ENCODE assay signal across 2 cellular contexts in the genomic region with DNA sequence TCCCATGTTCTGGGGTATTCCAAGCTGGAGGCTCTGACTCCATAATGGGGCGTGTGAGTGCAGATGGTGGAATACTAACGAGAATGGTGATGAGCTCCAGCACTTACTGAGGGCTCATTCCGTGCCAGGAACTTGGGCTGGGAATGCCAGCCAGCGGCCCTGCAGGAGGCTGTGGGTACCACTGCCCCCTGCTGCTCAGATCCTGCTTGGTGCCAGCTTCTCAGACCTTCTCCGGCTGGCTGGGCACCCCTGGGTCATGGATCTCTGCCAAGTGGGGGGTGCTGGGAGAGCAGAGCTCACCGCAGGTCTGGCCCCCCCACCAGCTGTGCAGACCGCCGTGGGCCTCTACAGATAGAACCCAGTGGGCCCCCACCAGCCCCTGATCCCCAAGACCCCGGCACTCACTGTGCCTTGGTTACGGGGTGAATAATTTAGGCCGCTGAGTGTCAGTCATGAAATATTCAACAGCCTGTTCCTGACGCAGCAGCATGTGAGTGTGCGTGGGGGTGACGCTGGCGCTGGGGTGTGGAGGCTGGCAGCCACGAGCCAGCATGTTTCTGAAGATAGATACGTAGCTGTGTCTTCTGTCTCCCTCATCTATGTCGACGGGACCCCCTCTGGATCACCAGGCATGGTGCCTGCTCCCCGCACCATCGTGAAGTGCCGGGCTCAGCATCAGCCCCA. TPM values are rescaled to one million over a fixed set of nuclear protein-coding genes. Genes with fewer than 3 reads are reported as not detected.
DNase-seq lines count a peak whose midpoint lies in the region; ATAC-seq lines count a peak whose summit lies in the region.
"Not testable (repeated sequence)": the region's sequence is repeated elsewhere in the genome, so short reads cannot be mapped to it uniquely, and the experiment has no call there.

No MANE protein-coding gene starts in this region.

- intact Hi-C loops in Right ventricle myocardium superior (cut with DNase I): not testable (repeated sequence)

- ATAC-seq in Right ventricle myocardium superior (ENCODE audit: poor library complexity): peak; percentile 56

- peak; percentile 63 for DNase-seq in HK-2 (ENCODE audit: unreplicated experiment)
- not testable (repeated sequence) for DNase-seq in Right ventricle myocardium superior

RNA-seq across cellular contexts. Expression of a gene that starts 12.6 kb away (rescaled TPM):
- 0.56 TPM for total RNA-seq in Right ventricle myocardium superior

RNA-seq across cellular contexts. Expression of a gene that starts 17.4 kb away (rescaled TPM):
- total RNA-seq in Right ventricle myocardium superior: not detected

RNA-seq across cellular contexts. Expression of a gene that starts 28.8 kb away (rescaled TPM):
- 13.7 TPM for total RNA-seq in Right ventricle myocardium superior

RNA-seq across cellular contexts. Expression of a gene that starts 43.6 kb away (rescaled TPM):
- 8.5 TPM for total RNA-seq in Right ventricle myocardium superior

RNA-seq across cellular contexts. Expression of a gene that starts 54.3 kb away (rescaled TPM):
- 16.8 TPM for total RNA-seq in Right ventricle myocardium superior
